In genomic region chr10:85612833-85613232, GRCh38 we compare ENCODE assay signal across 1 cellular context.
TF ChIP-seq lines count a peak whose summit lies in the region.

No MANE protein-coding gene starts in this region.

TF ChIP-seq in GM23338, 12 proteins besides CTCF, POLR2A, EP300 and RAD21 (continued from another document):
- TF ChIP-seq ZNF462 (CRISPR knock-in tag; IDR thresholded peaks at IDR 0.05): no peak
- TF ChIP-seq ZNF331 (CRISPR knock-in tag; IDR thresholded peaks at IDR 0.05; ENCODE audit: low read depth): no peak
- TF ChIP-seq ZNF114 (CRISPR knock-in tag; IDR thresholded peaks at IDR 0.05): no peak
- TF ChIP-seq POLR2AphosphoS5 (IDR thresholded peaks at IDR 0.05; ENCODE audit: low read depth): no peak
- TF ChIP-seq JUNB (IDR thresholded peaks at IDR 0.05; ENCODE audit: unreplicated experiment): no peak
- TF ChIP-seq NANOG (IDR thresholded peaks at IDR 0.05; ENCODE audit: borderline replicate concordance): no peak
- no peak for TF ChIP-seq STAT1 (IDR thresholded peaks at IDR 0.05; ENCODE audit: unreplicated experiment)
- no peak for TF ChIP-seq EZH2phosphoT487 (IDR thresholded peaks at IDR 0.05; ENCODE audit: unreplicated experiment)
